In genomic region chr7:2062648-2063047, GRCh38 we compare ENCODE assay signal across 1 cellular context.
TF ChIP-seq lines count a peak whose summit lies in the region.

No MANE protein-coding gene starts in this region.

TF ChIP-seq in WTC11, 78 proteins besides CTCF, POLR2A, EP300 and RAD21 (continued from another document):
- TF ChIP-seq ZNF281 (CRISPR knock-in tag; IDR thresholded peaks at IDR 0.05) (no peak), ATF2 (CRISPR knock-in tag; IDR thresholded peaks at IDR 0.05; ENCODE audit: borderline replicate concordance, low read depth) (no peak), CBFB (CRISPR knock-in tag; IDR thresholded peaks at IDR 0.05; ENCODE audit: low read depth) (no peak), E2F5 (CRISPR knock-in tag; IDR thresholded peaks at IDR 0.05) (no peak), STAT6 (CRISPR knock-in tag; conservative IDR thresholded peaks at IDR 0.05; ENCODE audit: low read depth) (no peak), TP53 (CRISPR knock-in tag; IDR thresholded peaks at IDR 0.05) (no peak), NR3C1 (CRISPR knock-in tag; conservative IDR thresholded peaks at IDR 0.05; ENCODE audit: low read depth) (no peak), ZNF425 (CRISPR knock-in tag; conservative IDR thresholded peaks at IDR 0.05) (no peak), FOXK1 (CRISPR knock-in tag; IDR thresholded peaks at IDR 0.05) (no peak), FOXJ3 (CRISPR knock-in tag; IDR thresholded peaks at IDR 0.05; ENCODE audit: borderline replicate concordance) (no peak)
